1 cellular context compared by ENCODE assay signal in genomic region chr11:125111341-125112234, GRCh38.
TF ChIP-seq lines count a peak whose summit lies in the region.

Gene TMEM218, minus strand, starts transcription at chr11:125111626. Its CDS starts 9,385 bp downstream, at chr11:125102241.

TF ChIP-seq in HepG2, 621 proteins besides CTCF, POLR2A, EP300 and RAD21 (continued from another document and continues in another):
- TF ChIP-seq ETS1 (CRISPR knock-in tag; IDR thresholded peaks at IDR 0.05) (no peak), ZNF101 (CRISPR knock-in tag; IDR thresholded peaks at IDR 0.05; ENCODE audit: borderline replicate concordance, low read depth) (no peak), MXI1 (IDR thresholded peaks at IDR 0.05; ENCODE audit: borderline replicate concordance, low read depth, low read length) (peak; percentile 52; the same call in 1 of the 3 replicates), CC2D1A (CRISPR knock-in tag; IDR thresholded peaks at IDR 0.05) (no peak), SP4 (CRISPR knock-in tag; IDR thresholded peaks at IDR 0.05) (peak; percentile 81), RARG (CRISPR knock-in tag; IDR thresholded peaks at IDR 0.05; ENCODE audit: low read depth) (no peak), HHEX (CRISPR knock-in tag; IDR thresholded peaks at IDR 0.05) (no peak), RFX3 (CRISPR knock-in tag; IDR thresholded peaks at IDR 0.05) (peak; percentile 57; the same call in 1 of the 2 replicates), ZNF770 (CRISPR knock-in tag; IDR thresholded peaks at IDR 0.05) (no peak), ZNF841 (CRISPR knock-in tag; IDR thresholded peaks at IDR 0.05; ENCODE audit: borderline replicate concordance) (no peak), ZNF33B (CRISPR knock-in tag; IDR thresholded peaks at IDR 0.05) (peak; percentile 81; the same call in 1 of the 2 replicates), ZC3H4 (CRISPR knock-in tag; IDR thresholded peaks at IDR 0.05; ENCODE audit: borderline replicate concordance) (no peak), DMTF1 (CRISPR knock-in tag; IDR thresholded peaks at IDR 0.05) (no peak), U2AF1 (optimal IDR thresholded peaks at IDR 0.05; ENCODE audit: low read depth, low read length) (no peak), NFE2L1 (CRISPR knock-in tag; IDR thresholded peaks at IDR 0.05; ENCODE audit: borderline replicate concordance) (0 out of 2 replicates have a peak, but pooled peaks have one; percentile 64), HNF4G (IDR thresholded peaks at IDR 0.05; ENCODE audit: borderline replicate concordance, low read depth, low read length) (no peak), HNF4G (CRISPR knock-in tag; IDR thresholded peaks at IDR 0.05; ENCODE audit: borderline replicate concordance, low read depth) (no peak; the same call in 1 of the 2 replicates), PBX3 (CRISPR knock-in tag; IDR thresholded peaks at IDR 0.05; ENCODE audit: borderline replicate concordance) (no peak; the same call in 1 of the 2 replicates), BRCA1 (CRISPR knock-in tag; IDR thresholded peaks at IDR 0.05) (no peak), FOXK1 (CRISPR knock-in tag; IDR thresholded peaks at IDR 0.05; ENCODE audit: borderline replicate concordance, low read depth) (peak; percentile 19; the same call in 1 of the 2 replicates), PCBP1 (IDR thresholded peaks at IDR 0.05; ENCODE audit: borderline replicate concordance, low read depth, low read length) (no peak), MYPOP (CRISPR knock-in tag; IDR thresholded peaks at IDR 0.05) (no peak; the same call in 1 of the 2 replicates), ZNF678 (CRISPR knock-in tag; IDR thresholded peaks at IDR 0.05) (no peak), SALL2 (CRISPR knock-in tag; IDR thresholded peaks at IDR 0.05) (no peak), ZNF558 (CRISPR knock-in tag; IDR thresholded peaks at IDR 0.05; ENCODE audit: borderline replicate concordance) (no peak), MZF1 (CRISPR knock-in tag; IDR thresholded peaks at IDR 0.05; ENCODE audit: borderline replicate concordance) (no peak), NCOA2 (CRISPR knock-in tag; IDR thresholded peaks at IDR 0.05) (no peak), ZNF784 (CRISPR knock-in tag; IDR thresholded peaks at IDR 0.05; ENCODE audit: borderline replicate concordance) (peak; percentile 62; the same call in 1 of the 2 replicates), ZNF646 (CRISPR knock-in tag; IDR thresholded peaks at IDR 0.05) (no peak), MEF2D (CRISPR knock-in tag; IDR thresholded peaks at IDR 0.05) (0 out of 2 replicates have a peak, but pooled peaks have one; percentile 24), ZSCAN9 (CRISPR knock-in tag; IDR thresholded peaks at IDR 0.05; ENCODE audit: borderline replicate concordance) (no peak), ZBTB33 (CRISPR knock-in tag; IDR thresholded peaks at IDR 0.05) (no peak), IRF2 (CRISPR knock-in tag; IDR thresholded peaks at IDR 0.05) (0 out of 2 replicates have a peak, but pooled peaks have one; percentile 12), NFE2L2 (IDR thresholded peaks at IDR 0.05; ENCODE audit: low read length) (peak; percentile 68), ZNF563 (CRISPR knock-in tag; IDR thresholded peaks at IDR 0.05) (no peak), ZNF124 (CRISPR knock-in tag; IDR thresholded peaks at IDR 0.05) (no peak), JDP2 (CRISPR knock-in tag; IDR thresholded peaks at IDR 0.05; ENCODE audit: borderline replicate concordance) (no peak), ETV5 (CRISPR knock-in tag; IDR thresholded peaks at IDR 0.05; ENCODE audit: borderline replicate concordance) (no peak), ATF4 (CRISPR knock-in tag; IDR thresholded peaks at IDR 0.05) (peak in 1 of 2 experiments; percentile 31; a peak in 1 of 4 replicates), THRA (CRISPR knock-in tag; IDR thresholded peaks at IDR 0.05; ENCODE audit: borderline replicate concordance) (0 out of 2 replicates have a peak, but pooled peaks have one; percentile 11), ZNF331 (CRISPR knock-in tag; IDR thresholded peaks at IDR 0.05) (no peak)
